Comparison of ENCODE assay signal across 24 cellular contexts in genomic region chr1:114530224-114530623, GRCh38. TPM values are rescaled to one million over a fixed set of nuclear protein-coding genes. Genes with fewer than 3 reads are reported as not detected.
A peak's percentile ranks its signal among the peaks of the same experiment; 100 is the strongest.
DNase-seq lines count a peak whose midpoint lies in the region; ATAC-seq, FAIRE-seq and TF ChIP-seq lines count a peak whose summit lies in the region.
"Had no signal": no experiment of that assay in that cellular context is flagged by ENCODE, and none has a peak within 500 bp of the region (broad histone marks: within the 10 kb centered on the region; RNA-seq: fewer than 3 reads in every experiment).

No MANE protein-coding gene starts in this region.

- no peaks in the 10 kb centered on the region; the same call in 1 of the 2 replicates for H3K9me2 ChIP-seq in PC-9 (ENCODE audit: insufficient read depth)

- WGBS in H1 (ENCODE audit: extremely low coverage in 1 of 2, insufficient coverage in 1 of 2, insufficient read length in 1 of 2, insufficient replicate concordance in 2 of 2, low coverage in 1 of 2, low lambda C conversion rate in 2 of 2, missing lambda C conversion rate in 1 of 2), 2 experiments: 91% methylated on average over 2 of the region's 2 CpGs; no CpG with 5 or more reads in 1 of the 2 experiments
- WGBS in small intestine, 3 donors: 56 to 81% (median 69%) methylated on average over 2 of the region's 2 CpGs

- H3K9ac ChIP-seq in H1 (replicated peaks in 1 of 4; ENCODE audit: extremely low read depth in 1 of 4, low read depth in 3 of 4, low read length in 3 of 4) (no peak overlapping the region), neural progenitor cell (no peak overlapping the region)
- H3K9ac ChIP-seq: BLaER1 had no signal

- H4K5ac ChIP-seq in H1 (ENCODE audit: insufficient read length, low read depth, low read length): no peak overlapping the region

- H3K79me2 ChIP-seq in H1 (ENCODE audit: control insufficient read depth in 1 of 2, insufficient read depth in 2 of 2, low read length in 2 of 2) (no peaks in the 10 kb centered on the region), neural progenitor cell (ENCODE audit: low read depth) (no peaks in the 10 kb centered on the region), PC-9 (ENCODE audit: low read depth) (no peaks in the 10 kb centered on the region)

- no peaks in the 10 kb centered on the region for H3K27me3 Mint-ChIP-seq in neural progenitor cell (ENCODE audit: insufficient read depth, low read depth)
- H3K27me3 Mint-ChIP-seq in activated naive CD4-positive, alpha-beta T cell treated with anti-CD3 and anti-CD28 coated beads, Interleukin-2, amount 10 ng/mL, durations not matched to agents 7 days and 5 days: no peaks in the 10 kb centered on the region
- H3K27me3 Mint-ChIP-seq: B cell; CD4-positive, alpha-beta T cell; CD8-positive, alpha-beta memory T cell had no signal

- H3K4me1 ChIP-seq in H1 (replicated peaks in 1 of 4; ENCODE audit: control insufficient read depth in 3 of 4, insufficient read depth in 4 of 4, low read length in 3 of 4) (no peaks in the 10 kb centered on the region), neural progenitor cell (no peaks in the 10 kb centered on the region), small intestine (ENCODE audit: control insufficient read depth in 2 of 2, insufficient read depth in 1 of 2, low read depth in 1 of 2, low read length in 1 of 2) (no peaks in the 10 kb centered on the region), PC-9 (replicated peaks; ENCODE audit: insufficient read depth) (no peaks in the 10 kb centered on the region)

- no peak for FAIRE-seq in H1 (lab: Jason Lieb, UNC)
- no peak for FAIRE-seq in small intestine (lab: Jason Lieb, UNC)
- FAIRE-seq: A204.1, D721Med, GM12878, GM19239 had no signal

- no peak overlapping the region for H2BK12ac ChIP-seq in H1 (ENCODE audit: low read depth, low read length)

- H2BK15ac ChIP-seq in H1 (ENCODE audit: low read length): no peak overlapping the region

- H3K27ac ChIP-seq in C4-2B (peak overlapping the region; percentile 33; the same call in 1 of the 2 replicates), H1 (ENCODE audit: low read depth, low read length) (no peak overlapping the region), neural progenitor cell (no peak overlapping the region), small intestine (ENCODE audit: low read depth in 1 of 2, low read length in 1 of 2) (no peak overlapping the region), PC-9 (no peak overlapping the region)
- H3K27ac ChIP-seq: 22Rv1, BLaER1 had no signal

- no peaks in the 10 kb centered on the region for H3K27me3 ChIP-seq in H1 (replicated peaks in 1 of 4; ENCODE audit: control insufficient read depth in 3 of 4, extremely low read depth in 1 of 4, insufficient read depth in 3 of 4, low read length in 3 of 4)
- no peaks in the 10 kb centered on the region for H3K27me3 ChIP-seq in neural progenitor cell
- no peaks in the 10 kb centered on the region for H3K27me3 ChIP-seq in small intestine (ENCODE audit: control insufficient read depth in 2 of 2, insufficient read depth in 2 of 2, low read length in 2 of 2)
- no peaks in the 10 kb centered on the region for H3K27me3 ChIP-seq in PC-9 (ENCODE audit: insufficient read depth, low read depth)
- H3K27me3 ChIP-seq: BLaER1 had no signal

- no peaks in the 10 kb centered on the region for H3K9me3 Mint-ChIP-seq in neural progenitor cell
- H3K9me3 Mint-ChIP-seq in activated naive CD4-positive, alpha-beta T cell treated with anti-CD3 and anti-CD28 coated beads, Interleukin-2, amount 10 ng/mL, durations not matched to agents 7 days and 5 days: no peaks in the 10 kb centered on the region
- H3K9me3 Mint-ChIP-seq: CD4-positive, alpha-beta T cell; CD8-positive, alpha-beta memory T cell had no signal

- no peak overlapping the region for H2BK20ac ChIP-seq in H1 (ENCODE audit: low read length)

- H3K4me1 Mint-ChIP-seq in neural progenitor cell: no peaks in the 10 kb centered on the region
- no peaks in the 10 kb centered on the region for H3K4me1 Mint-ChIP-seq in activated naive CD4-positive, alpha-beta T cell treated with anti-CD3 and anti-CD28 coated beads, Interleukin-2, amount 10 ng/mL, durations not matched to agents 7 days and 5 days
- H3K4me1 Mint-ChIP-seq: B cell; CD14-positive monocyte; CD8-positive, alpha-beta memory T cell had no signal

- no peak overlapping the region for H2BK5ac ChIP-seq in H1 (ENCODE audit: low read depth, low read length)

- H3K23ac ChIP-seq in H1 (ENCODE audit: insufficient read length): no peak overlapping the region

- H3K23me2 ChIP-seq in H1 (ENCODE audit: low read depth, low read length): no peaks in the 10 kb centered on the region

- H3K36me3 ChIP-seq in H1 (ENCODE audit: control insufficient read depth in 2 of 4, insufficient read depth in 4 of 4, low read length in 3 of 4) (no peaks in the 10 kb centered on the region), neural progenitor cell (no peaks in the 10 kb centered on the region), small intestine (ENCODE audit: control insufficient read depth in 2 of 2, insufficient read depth in 2 of 2, low read length in 2 of 2) (no peaks in the 10 kb centered on the region), PC-9 (ENCODE audit: low read depth) (no peaks in the 10 kb centered on the region)
- H3K36me3 ChIP-seq: BLaER1 had no signal

- no peak overlapping the region for H3K4me2 ChIP-seq in H1 (ENCODE audit: insufficient read depth in 1 of 2, low read depth in 2 of 2, low read length in 2 of 2)
- no peak overlapping the region for H3K4me2 ChIP-seq in neural progenitor cell
- H3K4me2 ChIP-seq in PC-9: no peak overlapping the region
- H3K4me2 ChIP-seq: BLaER1 had no signal

- H3F3A ChIP-seq in neural progenitor cell (ENCODE audit: low read depth): no peaks in the 10 kb centered on the region
- no peaks in the 10 kb centered on the region for H3F3A ChIP-seq in PC-9 (ENCODE audit: insufficient read depth, low read depth)

- DNase-seq in H1 (ENCODE audit: low read depth in 1 of 2, low spot score in 2 of 2): no peak
- no peak for DNase-seq in neural progenitor cell (ENCODE audit: low spot score)
- DNase-seq in small intestine: peak; percentile 63
- DNase-seq in activated naive CD4-positive, alpha-beta T cell treated with anti-CD3 and anti-CD28 coated beads, Interleukin-2, amount 10 ng/mL, durations not matched to agents 7 days and 5 days: no peak
- DNase-seq in PC-9: no peak
- DNase-seq: CD4-positive, alpha-beta T cell; CD8-positive, alpha-beta memory T cell; DMS 273 treated with DMSO at 0.1 percent for 48 hours; DMS79; EL; GDM1; GOT3; H7; HCEC 1CT had no signal

- H3K36me3 Mint-ChIP-seq in neural progenitor cell: no peaks in the 10 kb centered on the region
- no peaks in the 10 kb centered on the region for H3K36me3 Mint-ChIP-seq in activated naive CD4-positive, alpha-beta T cell treated with anti-CD3 and anti-CD28 coated beads, Interleukin-2, amount 10 ng/mL, durations not matched to agents 7 days and 5 days
- H3K36me3 Mint-ChIP-seq: CD14-positive monocyte; CD8-positive, alpha-beta memory T cell had no signal

- H2AFZ ChIP-seq in H1 (ENCODE audit: low read length): 0 out of 2 replicates have a peak overlapping the region, but pooled peaks have one; percentile 13
- H2AFZ ChIP-seq in neural progenitor cell (replicated peaks): no peak overlapping the region
- no peak overlapping the region for H2AFZ ChIP-seq in PC-9

- TF ChIP-seq EP300 in H1 (IDR thresholded peaks at IDR 0.05; ENCODE audit: borderline replicate concordance in 1 of 2, low read depth in 2 of 2, low read length in 2 of 2): no peak

- H3K4me3 ChIP-seq in H1 (ENCODE audit: extremely low read depth in 1 of 4, insufficient read depth in 2 of 4, low read depth in 3 of 4, low read length in 4 of 4) (no peak overlapping the region), neural progenitor cell (no peak overlapping the region), small intestine (ENCODE audit: low read depth in 1 of 2, low read length in 2 of 2) (no peak overlapping the region), PC-9 (no peak overlapping the region)
- H3K4me3 ChIP-seq: BLaER1, GM12878 had no signal

- H3K9me3 ChIP-seq in H1 (ENCODE audit: insufficient read depth in 2 of 2, low read depth in 1 of 2, low read length in 1 of 2) (no peaks in the 10 kb centered on the region), neural progenitor cell (ENCODE audit: low read depth) (no peaks in the 10 kb centered on the region), small intestine (ENCODE audit: control insufficient read depth, low read depth) (no peaks in the 10 kb centered on the region), PC-9 (ENCODE audit: insufficient read depth, low read depth) (no peaks in the 10 kb centered on the region)
- H3K9me3 ChIP-seq: BLaER1 had no signal

- H3K4ac ChIP-seq in H1 (replicated peaks; ENCODE audit: insufficient read length, low read depth, low read length): no peak overlapping the region

- TF ChIP-seq RAD21 in H1 (IDR thresholded peaks at IDR 0.05 in 1 of 2, conservative IDR thresholded peaks at IDR 0.05 in 1 of 2; ENCODE audit: low read depth in 2 of 2, low read length in 2 of 2): no peak

- H3K4me3 Mint-ChIP-seq in neural progenitor cell: no peak overlapping the region
- H3K4me3 Mint-ChIP-seq in activated naive CD4-positive, alpha-beta T cell treated with anti-CD3 and anti-CD28 coated beads, Interleukin-2, amount 10 ng/mL, durations not matched to agents 7 days and 5 days: no peak overlapping the region
- H3K4me3 Mint-ChIP-seq: B cell; CD14-positive monocyte; CD4-positive, alpha-beta T cell; CD8-positive, alpha-beta memory T cell had no signal

- CTCF ChIA-PET in H1 (lab: Charles Lee; ENCODE audit: partially characterized antibody) (no interaction called here), PC-9 (lab: Charles Lee) (no interaction called here)
- CTCF ChIA-PET in activated naive CD4-positive, alpha-beta T cell treated with anti-CD3 and anti-CD28 coated beads, Interleukin-2, amount 10 ng/mL, durations not matched to agents 7 days and 5 days (lab: Charles Lee): no interaction called here

- no peak for ATAC-seq in GM21423 (IDR thresholded peaks at IDR 0.05; ENCODE audit: unreplicated experiment)
- ATAC-seq: GM12878 had no signal

- H2BK120ac ChIP-seq in H1 (replicated peaks; ENCODE audit: low read depth, low read length): no peak overlapping the region

- H3K56ac ChIP-seq in H1 (replicated peaks; ENCODE audit: insufficient read length, low read depth, low read length): no peak overlapping the region

- H3K27ac Mint-ChIP-seq in neural progenitor cell: peak overlapping the region; percentile 28
- H3K27ac Mint-ChIP-seq in activated naive CD4-positive, alpha-beta T cell treated with anti-CD3 and anti-CD28 coated beads, Interleukin-2, amount 10 ng/mL, durations not matched to agents 7 days and 5 days: no peak overlapping the region
- H3K27ac Mint-ChIP-seq: B cell; CD14-positive monocyte; CD4-positive, alpha-beta T cell had no signal

- no TSS peak for BruUV-seq in PC-9 (replicated peaks; lab: Mats Ljungman, UMichigan)

- no peak overlapping the region for H3K14ac ChIP-seq in H1 (ENCODE audit: insufficient read length)

- H4K8ac ChIP-seq in H1 (ENCODE audit: extremely low read depth, insufficient read depth, low read length): no peak overlapping the region

- no peak overlapping the region for H3K18ac ChIP-seq in H1 (ENCODE audit: extremely low read depth, low read length)

- H4K91ac ChIP-seq in H1 (replicated peaks; ENCODE audit: insufficient read length, low read length): no peak overlapping the region

- TF ChIP-seq CTCF in C4-2B (conservative IDR thresholded peaks at IDR 0.05) (no peak), H1 (IDR thresholded peaks at IDR 0.05; ENCODE audit: control extremely low read depth in 1 of 3, insufficient read depth in 1 of 3, low read depth in 1 of 3, low read length in 3 of 3) (no peak), neural progenitor cell (IDR thresholded peaks at IDR 0.05) (no peak), PC-9 (conservative IDR thresholded peaks at IDR 0.05) (no peak)

- no peak for TF ChIP-seq POLR2A in H1 (IDR thresholded peaks at IDR 0.05; ENCODE audit: control extremely low read depth in 1 of 2, low read depth in 2 of 2, low read length in 2 of 2)

- H2AK5ac ChIP-seq in H1 (ENCODE audit: low read depth, low read length): no peak overlapping the region

- H3K79me1 ChIP-seq in H1 (ENCODE audit: low read depth, low read length): no peaks in the 10 kb centered on the region

- POLR2A ChIA-PET in H1 (lab: Charles Lee; ENCODE audit: partially characterized antibody) (no interaction called here), PC-9 (lab: Charles Lee; ENCODE audit: unreplicated experiment) (no interaction called here)

- H4K20me1 ChIP-seq in H1 (replicated peaks in 1 of 2; ENCODE audit: control insufficient read depth in 1 of 2, insufficient read depth in 2 of 2, low read length in 2 of 2): no peaks in the 10 kb centered on the region
- H4K20me1 ChIP-seq in neural progenitor cell (ENCODE audit: low read depth): no peaks in the 10 kb centered on the region
- H4K20me1 ChIP-seq in PC-9 (ENCODE audit: insufficient read depth): no peaks in the 10 kb centered on the region
- H4K20me1 ChIP-seq: BLaER1 had no signal

- intact Hi-C loops in PC-9 (cut with micrococcal nuclease; ENCODE audit: unreplicated experiment): no loop called here

RNA-seq across cellular contexts. Expression of gene TRIM33, which starts 19.2 kb away (rescaled TPM):
- 50.8 and 52.3 TPM in 2 replicates for total RNA-seq in H1 (2021; fragmentation: NEBNext Ultra II Directional; extraction: Animal tissue kit (Norgen Biotek cat#: 25700))
- polyA plus RNA-seq in H1 (2011; rRNA removed) (14.2 and 17.1 TPM in 2 replicates), small intestine (10 to 100 TPM in 1 of 3 donors, 1 to 10 TPM in 2; 6.9 to 12.7 (median 9.2) TPM)
- polyA plus RNA-seq in H1 (2011; cell fraction: cytosol; rRNA removed): 17.6 TPM
- polyA plus RNA-seq in H1 (2011; cell fraction: nucleus; rRNA removed): 34.3 TPM
- 27.7 to 34.0 TPM (median 30.7 TPM) in 4 replicates for polyA plus RNA-seq in H1 (2012, experiment 1 of 2)
- polyA plus RNA-seq in H1 (2012, experiment 2 of 2): 2.5 TPM
- 40.2 TPM for polyA plus RNA-seq in H1 (2013, experiment 1 of 2)
- 40.9 TPM for polyA plus RNA-seq in H1 (2013, experiment 2 of 2)
- polyA minus RNA-seq in H1 (2011; rRNA and poly(A)+ RNA removed): 60.3 and 90.3 TPM in 2 replicates
- polyA minus RNA-seq in H1 (2011; cell fraction: cytosol; rRNA and poly(A)+ RNA removed): 32.5 TPM
- polyA minus RNA-seq in H1 (2011; cell fraction: nucleus; rRNA and poly(A)+ RNA removed): 67.3 TPM
- total RNA-seq in neural progenitor cell (ENCODE audit: low replicate concordance) (64.8 and 75.4 TPM in 2 replicates), PC-9 (2021) (30.0 and 38.7 TPM in 2 replicates)

RNA-seq across cellular contexts. Expression of gene BCAS2, which starts 51.2 kb away (rescaled TPM):
- total RNA-seq in H1 (2021; fragmentation: NEBNext Ultra II Directional; extraction: Animal tissue kit (Norgen Biotek cat#: 25700)): 52.2 and 55.7 TPM in 2 replicates
- polyA plus RNA-seq in H1 (2011; rRNA removed): 11.9 and 18.0 TPM in 2 replicates
- 34.0 TPM for polyA plus RNA-seq in H1 (2011; cell fraction: cytosol; rRNA removed)
- 4.3 TPM for polyA plus RNA-seq in H1 (2011; cell fraction: nucleus; rRNA removed)
- 39.9 to 61.0 TPM (median 41.8 TPM) in 4 replicates for polyA plus RNA-seq in H1 (2012, experiment 1 of 2)
- polyA plus RNA-seq in H1 (2012, experiment 2 of 2): 5.0 TPM
- polyA plus RNA-seq in H1 (2013, experiment 1 of 2): 43.0 TPM
- polyA plus RNA-seq in H1 (2013, experiment 2 of 2): 43.1 TPM
- polyA minus RNA-seq in H1 (2011; rRNA and poly(A)+ RNA removed): 9.4 and 16.2 TPM in 2 replicates
- polyA minus RNA-seq in H1 (2011; cell fraction: cytosol; rRNA and poly(A)+ RNA removed): 9.4 TPM
- polyA minus RNA-seq in H1 (2011; cell fraction: nucleus; rRNA and poly(A)+ RNA removed): 10.2 TPM
- total RNA-seq in neural progenitor cell (ENCODE audit: low replicate concordance): 46.0 and 92.1 TPM in 2 replicates
- polyA plus RNA-seq in small intestine: 10 to 100 TPM; 36.5 to 41.0 (median 39.4) TPM
- 25.2 and 36.7 TPM in 2 replicates for total RNA-seq in PC-9 (2021)
